Comparison of ENCODE assay signal across 1 cellular context in the genomic region with DNA sequence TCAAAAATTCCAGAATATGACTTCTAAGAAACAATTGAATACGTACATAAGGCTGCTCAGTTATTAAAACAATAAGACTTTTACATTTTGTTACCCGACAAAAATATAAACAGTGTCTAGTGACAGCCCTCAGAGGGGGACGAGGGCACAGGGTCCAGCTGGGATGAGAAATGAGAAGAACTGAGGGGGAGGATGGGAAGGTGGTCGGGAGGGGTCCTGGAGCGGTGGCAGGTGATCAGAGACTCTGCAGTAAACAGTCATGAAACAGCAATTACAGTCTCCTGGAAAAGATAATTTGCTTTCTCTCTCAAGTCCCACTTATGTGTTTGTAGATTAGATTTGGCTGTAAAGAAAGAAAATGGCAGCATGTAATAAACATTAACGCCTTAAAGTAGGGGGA.
TF ChIP-seq lines count a peak whose summit lies in the region.

No MANE protein-coding gene starts in this region.

TF ChIP-seq in GM23338, 12 proteins besides CTCF, POLR2A, EP300 and RAD21 (continued from another document):
- TF ChIP-seq, protein P1, sequence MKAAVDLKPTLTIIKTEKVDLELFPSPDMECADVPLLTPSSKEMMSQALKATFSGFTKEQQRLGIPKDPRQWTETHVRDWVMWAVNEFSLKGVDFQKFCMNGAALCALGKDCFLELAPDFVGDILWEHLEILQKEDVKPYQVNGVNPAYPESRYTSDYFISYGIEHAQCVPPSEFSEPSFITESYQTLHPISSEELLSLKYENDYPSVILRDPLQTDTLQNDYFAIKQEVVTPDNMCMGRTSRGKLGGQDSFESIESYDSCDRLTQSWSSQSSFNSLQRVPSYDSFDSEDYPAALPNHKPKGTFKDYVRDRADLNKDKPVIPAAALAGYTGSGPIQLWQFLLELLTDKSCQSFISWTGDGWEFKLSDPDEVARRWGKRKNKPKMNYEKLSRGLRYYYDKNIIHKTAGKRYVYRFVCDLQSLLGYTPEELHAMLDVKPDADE (IDR thresholded peaks at IDR 0.05) = no peak
- TF ChIP-seq CREB1 (CRISPR knock-in tag; IDR thresholded peaks at IDR 0.05; ENCODE audit: low read depth) (no peak), EZH2phosphoT487 (IDR thresholded peaks at IDR 0.05; ENCODE audit: unreplicated experiment) (no peak)
- TF ChIP-seq, protein P2, sequence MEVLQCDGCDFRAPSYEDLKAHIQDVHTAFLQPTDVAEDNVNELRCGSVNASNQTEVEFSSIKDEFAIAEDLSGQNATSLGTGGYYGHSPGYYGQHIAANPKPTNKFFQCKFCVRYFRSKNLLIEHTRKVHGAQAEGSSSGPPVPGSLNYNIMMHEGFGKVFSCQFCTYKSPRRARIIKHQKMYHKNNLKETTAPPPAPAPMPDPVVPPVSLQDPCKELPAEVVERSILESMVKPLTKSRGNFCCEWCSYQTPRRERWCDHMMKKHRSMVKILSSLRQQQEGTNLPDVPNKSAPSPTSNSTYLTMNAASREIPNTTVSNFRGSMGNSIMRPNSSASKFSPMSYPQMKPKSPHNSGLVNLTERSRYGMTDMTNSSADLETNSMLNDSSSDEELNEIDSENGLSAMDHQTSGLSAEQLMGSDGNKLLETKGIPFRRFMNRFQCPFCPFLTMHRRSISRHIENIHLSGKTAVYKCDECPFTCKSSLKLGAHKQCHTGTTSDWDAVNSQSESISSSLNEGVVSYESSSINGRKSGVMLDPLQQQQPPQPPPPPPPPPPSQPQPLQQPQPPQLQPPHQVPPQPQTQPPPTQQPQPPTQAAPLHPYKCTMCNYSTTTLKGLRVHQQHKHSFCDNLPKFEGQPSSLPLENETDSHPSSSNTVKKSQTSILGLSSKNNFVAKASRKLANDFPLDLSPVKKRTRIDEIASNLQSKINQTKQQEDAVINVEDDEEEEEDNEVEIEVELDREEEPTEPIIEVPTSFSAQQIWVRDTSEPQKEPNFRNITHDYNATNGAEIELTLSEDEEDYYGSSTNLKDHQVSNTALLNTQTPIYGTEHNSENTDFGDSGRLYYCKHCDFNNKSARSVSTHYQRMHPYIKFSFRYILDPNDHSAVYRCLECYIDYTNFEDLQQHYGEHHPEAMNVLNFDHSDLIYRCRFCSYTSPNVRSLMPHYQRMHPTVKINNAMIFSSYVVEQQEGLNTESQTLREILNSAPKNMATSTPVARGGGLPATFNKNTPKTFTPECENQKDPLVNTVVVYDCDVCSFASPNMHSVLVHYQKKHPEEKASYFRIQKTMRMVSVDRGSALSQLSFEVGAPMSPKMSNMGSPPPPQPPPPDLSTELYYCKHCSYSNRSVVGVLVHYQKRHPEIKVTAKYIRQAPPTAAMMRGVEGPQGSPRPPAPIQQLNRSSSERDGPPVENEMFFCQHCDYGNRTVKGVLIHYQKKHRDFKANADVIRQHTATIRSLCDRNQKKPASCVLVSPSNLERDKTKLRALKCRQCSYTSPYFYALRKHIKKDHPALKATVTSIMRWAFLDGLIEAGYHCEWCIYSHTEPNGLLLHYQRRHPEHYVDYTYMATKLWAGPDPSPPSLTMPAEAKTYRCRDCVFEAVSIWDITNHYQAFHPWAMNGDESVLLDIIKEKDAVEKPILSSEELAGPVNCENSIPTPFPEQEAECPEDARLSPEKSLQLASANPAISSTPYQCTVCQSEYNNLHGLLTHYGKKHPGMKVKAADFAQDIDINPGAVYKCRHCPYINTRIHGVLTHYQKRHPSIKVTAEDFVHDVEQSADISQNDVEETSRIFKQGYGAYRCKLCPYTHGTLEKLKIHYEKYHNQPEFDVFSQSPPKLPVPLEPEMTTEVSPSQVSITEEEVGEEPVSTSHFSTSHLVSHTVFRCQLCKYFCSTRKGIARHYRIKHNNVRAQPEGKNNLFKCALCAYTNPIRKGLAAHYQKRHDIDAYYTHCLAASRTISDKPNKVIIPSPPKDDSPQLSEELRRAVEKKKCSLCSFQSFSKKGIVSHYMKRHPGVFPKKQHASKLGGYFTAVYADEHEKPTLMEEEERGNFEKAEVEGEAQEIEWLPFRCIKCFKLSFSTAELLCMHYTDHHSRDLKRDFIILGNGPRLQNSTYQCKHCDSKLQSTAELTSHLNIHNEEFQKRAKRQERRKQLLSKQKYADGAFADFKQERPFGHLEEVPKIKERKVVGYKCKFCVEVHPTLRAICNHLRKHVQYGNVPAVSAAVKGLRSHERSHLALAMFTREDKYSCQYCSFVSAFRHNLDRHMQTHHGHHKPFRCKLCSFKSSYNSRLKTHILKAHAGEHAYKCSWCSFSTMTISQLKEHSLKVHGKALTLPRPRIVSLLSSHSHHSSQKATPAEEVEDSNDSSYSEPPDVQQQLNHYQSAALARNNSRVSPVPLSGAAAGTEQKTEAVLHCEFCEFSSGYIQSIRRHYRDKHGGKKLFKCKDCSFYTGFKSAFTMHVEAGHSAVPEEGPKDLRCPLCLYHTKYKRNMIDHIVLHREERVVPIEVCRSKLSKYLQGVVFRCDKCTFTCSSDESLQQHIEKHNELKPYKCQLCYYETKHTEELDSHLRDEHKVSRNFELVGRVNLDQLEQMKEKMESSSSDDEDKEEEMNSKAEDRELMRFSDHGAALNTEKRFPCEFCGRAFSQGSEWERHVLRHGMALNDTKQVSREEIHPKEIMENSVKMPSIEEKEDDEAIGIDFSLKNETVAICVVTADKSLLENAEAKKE (CRISPR knock-in tag; IDR thresholded peaks at IDR 0.05) = no peak
